Comparison of ENCODE assay signal across 2 cellular contexts in genomic region chr16:67157106-67157748, GRCh38.
A peak's percentile ranks its signal among the peaks of the same experiment; 100 is the strongest.
TF ChIP-seq lines count a peak whose summit lies in the region.

No MANE protein-coding gene starts in this region.

TF ChIP-seq in GM23338, 12 proteins besides CTCF, POLR2A, EP300 and RAD21:
- TF ChIP-seq ZNF114 (CRISPR knock-in tag; IDR thresholded peaks at IDR 0.05) (no peak), EZH2phosphoT487 (IDR thresholded peaks at IDR 0.05; ENCODE audit: unreplicated experiment) (no peak), EZH2 (IDR thresholded peaks at IDR 0.05; ENCODE audit: low read depth, unreplicated experiment) (peak; percentile 80), ETS1 (IDR thresholded peaks at IDR 0.05) (no peak)

TF ChIP-seq in K562, 482 proteins besides CTCF, POLR2A, EP300 and RAD21:
- no peak for TF ChIP-seq PHB (CRISPR knock-in tag; IDR thresholded peaks at IDR 0.05)
- TF ChIP-seq TARDBP (IDR thresholded peaks at IDR 0.05) = no peak
- no peak for TF ChIP-seq BCOR (IDR thresholded peaks at IDR 0.05)
- no peak for TF ChIP-seq ATF7 (IDR thresholded peaks at IDR 0.05)
TF ChIP-seq in K562: peak in this region for 0.
